8 cellular contexts compared by ENCODE assay signal in the genomic region with DNA sequence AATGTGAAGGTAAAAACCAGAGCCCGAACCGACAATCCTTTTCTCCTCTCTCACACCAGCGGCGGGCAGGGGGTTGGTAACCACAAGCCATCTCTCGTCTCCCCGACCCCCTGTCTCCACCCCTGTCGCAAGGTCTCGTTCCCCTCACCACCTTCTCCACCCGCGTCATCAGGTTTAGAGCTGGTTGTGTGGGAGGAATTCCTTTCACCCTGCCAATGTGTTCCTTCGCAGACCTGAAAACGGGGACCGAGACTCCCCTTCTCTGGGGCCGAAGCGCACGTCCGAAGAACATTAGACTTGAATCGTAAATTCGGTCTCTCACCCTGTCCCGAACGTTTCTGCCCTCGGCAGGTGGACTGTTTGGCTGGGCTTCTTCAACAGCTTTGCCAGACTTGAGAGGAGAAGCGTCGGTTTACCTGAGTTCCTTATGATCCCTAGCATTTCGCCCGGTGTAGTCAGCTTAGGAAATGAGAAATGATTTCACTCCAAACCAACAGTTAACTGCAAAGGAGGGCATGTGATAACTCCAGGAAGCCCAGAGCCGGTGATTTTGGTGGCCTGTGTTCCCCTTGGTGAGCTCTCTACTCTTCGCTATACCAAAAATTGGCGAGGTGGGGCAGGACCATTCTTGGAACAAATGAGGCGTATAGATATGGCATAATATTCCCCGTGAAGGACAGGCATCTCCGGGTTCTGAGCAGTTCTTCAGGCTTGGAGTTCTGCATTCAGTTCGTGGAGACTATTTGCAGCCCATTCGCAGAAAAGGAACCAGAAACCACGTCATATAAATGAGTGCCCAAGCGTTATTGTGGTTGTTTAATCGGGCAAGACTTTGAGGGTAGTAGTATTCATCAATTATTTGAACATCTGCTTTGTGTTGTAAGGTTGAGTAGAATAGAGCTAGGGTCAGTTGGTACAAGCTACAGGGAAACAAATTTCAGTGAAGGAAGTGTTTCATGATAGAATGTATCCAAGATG. TPM values are rescaled to one million over a fixed set of nuclear protein-coding genes. Genes with fewer than 3 reads are reported as not detected.
DNase-seq lines count a peak whose midpoint lies in the region; FAIRE-seq and TF ChIP-seq lines count a peak whose summit lies in the region.

No MANE protein-coding gene starts in this region.

- no peak for TF ChIP-seq CTCF in esophagus muscularis mucosa (IDR thresholded peaks at IDR 0.05)

- H3K27ac ChIP-seq in esophagus muscularis mucosa (replicated peaks in 1 of 4) (peak overlapping the region; percentile 83 to 92 (median 88)), muscle layer of duodenum (ENCODE audit: low read length) (peak overlapping the region; percentile 72)

- no peak for TF ChIP-seq EP300 in esophagus muscularis mucosa (IDR thresholded peaks at IDR 0.05)

- H3K27me3 ChIP-seq in MG63 (no peaks in the 10 kb centered on the region), esophagus muscularis mucosa (no peaks in the 10 kb centered on the region), muscle layer of duodenum (ENCODE audit: low read depth, low read length) (no peaks in the 10 kb centered on the region)

- H3K4me1 ChIP-seq in esophagus muscularis mucosa (peaks cover 6 to 23% (median 16%) of the 10 kb centered on the region in 4 donors), muscle layer of duodenum (ENCODE audit: control insufficient read depth in 1 of 2, insufficient read depth in 2 of 2, low read length in 2 of 2) (peaks cover 0 to 4% of the 10 kb centered on the region in 2 donors)

- intact Hi-C loops in esophagus muscularis mucosa (cut with DNase I), result loop anchor here (5.0 to 10.0 kb wide), 2 partner anchors 103 to 255 kb away; a partner anchor contains a TSS

- TF ChIP-seq POLR2A in H54 (IDR thresholded peaks at IDR 0.05; ENCODE audit: low read depth, low read length) (no peak), esophagus muscularis mucosa (IDR thresholded peaks at IDR 0.05; ENCODE audit: low read depth) (no peak)

- H3K4me3 ChIP-seq in MG63 (peak overlapping the region; percentile 80), esophagus muscularis mucosa (peak overlapping the region; percentile 79 to 91 (median 85)), muscle layer of duodenum (ENCODE audit: low read depth in 1 of 2, low read length in 2 of 2) (peak overlapping the region; percentile 75 to 83)

- WGBS in esophagus muscularis mucosa, result 4% methylated on average over 35 of the region's 37 CpGs

- H3K9me3 ChIP-seq in MG63 (no peaks in the 10 kb centered on the region), esophagus muscularis mucosa (no peaks in the 10 kb centered on the region), muscle layer of duodenum (ENCODE audit: control insufficient read depth in 1 of 2, low read length in 2 of 2) (no peaks in the 10 kb centered on the region)

- DNase-seq in NCI-H146 (lab: John Stamatoyannopoulos, UW), result peak; percentile 50
- DNase-seq in NCI-H146 treated with DMSO at 0.1 percent for 48 hours (lab: John Stamatoyannopoulos, UW; ENCODE audit: unreplicated experiment), result no peak
- peak; percentile 16 for DNase-seq in H54 (ENCODE audit: insufficient read length, low spot score)
- DNase-seq in MG63, result peak; percentile 21
- peak; percentile 43 for DNase-seq in activated CD8-positive, alpha-beta memory T cell treated with anti-CD3 and anti-CD28 coated beads, Interleukin-2, amount 50 U/mL, for 4 hours
- DNase-seq in esophagus muscularis mucosa (ENCODE audit: extremely low spot score), result peak; percentile 92
- DNase-seq in superior temporal gyrus (ENCODE audit: extremely low spot score), result peak; percentile 56

- FAIRE-seq in H54 (lab: Jason Lieb, UNC), result no peak

- H3K36me3 ChIP-seq in MG63 (peaks cover 5% of the 10 kb centered on the region; the same call in 1 of the 2 replicates), esophagus muscularis mucosa (peaks cover 12 to 23% (median 17%) of the 10 kb centered on the region in 4 donors), muscle layer of duodenum (ENCODE audit: control insufficient read depth in 1 of 2, insufficient read depth in 2 of 2, low read length in 2 of 2) (peaks cover 7 to 14% of the 10 kb centered on the region in 2 donors)

RNA-seq across cellular contexts. Expression of a gene that starts 0.7 kb away (rescaled TPM):
- 43.6 and 53.6 TPM in 2 replicates for total RNA-seq in MG63 (2014; rRNA removed; shearing (Covaris generic); ENCODE audit: low replicate concordance)
- 10 to 100 TPM; 30.3 to 34.5 (median 32.1) TPM for total RNA-seq in esophagus muscularis mucosa
